ENCODE assay signal across 33 cellular contexts in the genomic region with DNA sequence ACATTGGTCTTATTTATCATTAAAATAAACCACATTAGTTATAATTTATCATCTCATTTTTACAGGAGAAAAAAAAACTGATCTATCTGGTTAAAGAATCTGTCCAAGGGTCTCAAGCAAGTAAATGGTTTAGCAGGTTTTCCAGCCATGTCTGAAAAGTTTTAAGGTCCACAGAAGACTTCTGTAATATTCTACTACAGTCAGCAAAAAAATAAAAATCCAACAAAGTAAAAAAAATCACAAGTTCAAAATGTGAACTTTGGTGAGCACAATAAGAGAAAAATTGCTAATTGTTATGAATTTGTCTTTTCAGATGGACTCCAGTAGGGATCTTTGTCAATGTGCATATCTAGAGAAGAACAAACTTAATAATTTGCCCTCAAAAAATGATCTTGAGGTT. TPM values are rescaled to one million over a fixed set of nuclear protein-coding genes. Genes with fewer than 3 reads are reported as not detected.
"Had no signal": no experiment of that assay in that cellular context is flagged by ENCODE, and none has a peak within 500 bp of the region (broad histone marks: within the 10 kb centered on the region; RNA-seq: fewer than 3 reads in every experiment).

No MANE protein-coding gene starts in this region.

- H3K27me3 ChIP-seq: ascending aorta, cardiac muscle cell had no signal

- H3K36me3 ChIP-seq: ascending aorta, cardiac muscle cell had no signal

- H3K4me1 ChIP-seq: ascending aorta had no signal

- DNase-seq: activated B cell treated with CpG ODN at 0.5 μM for 24 hours; activated CD4-positive, alpha-beta memory T cell treated with anti-CD3 and anti-CD28 coated beads, Interleukin-2, amount 10 ng/mL, durations not matched to agents 7 days and 5 days; activated CD4-positive, alpha-beta T cell treated with anti-CD3 and anti-CD28 coated beads for 1 hour; activated CD4-positive, alpha-beta T cell treated with anti-CD3 and anti-CD28 coated beads for 36 hours; activated CD4-positive, alpha-beta T cell treated with anti-CD3 and anti-CD28 coated beads for 48 hours; activated CD4-positive, alpha-beta T cell treated with anti-CD3 and anti-CD28 coated beads, Interleukin-2, amount 10 ng/mL, durations not matched to agents 7 days and 5 days; activated CD4-positive, alpha-beta T cell treated with anti-CD3 and anti-CD28 coated beads, Interleukin-2, amount 50 U/mL, for 48 hours; activated CD8-positive, alpha-beta memory T cell treated with anti-CD3 and anti-CD28 coated beads for 24 hours; activated CD8-positive, alpha-beta memory T cell treated with anti-CD3 and anti-CD28 coated beads, Interleukin-2, amount 10 ng/mL, durations not matched to agents 7 days and 5 days; activated CD8-positive, alpha-beta memory T cell treated with anti-CD3 and anti-CD28 coated beads, Interleukin-2, amount 50 U/mL, for 48 hours; activated CD8-positive, alpha-beta T cell treated with anti-CD3 and anti-CD28 coated beads, Interleukin-2, amount 10 ng/mL, durations not matched to agents 7 days and 5 days; activated effector memory CD4-positive, alpha-beta T cell treated with Interleukin-2 at 50 U/mL for 16 hours; activated gamma-delta T cell; activated naive CD4-positive, alpha-beta T cell treated with anti-CD3 and anti-CD28 coated beads, Interleukin-2, amount 10 ng/mL, durations not matched to agents 7 days and 5 days; activated naive CD4-positive, alpha-beta T cell treated with Interleukin-2 at 50 U/mL for 16 hours; activated naive CD8-positive, alpha-beta T cell treated with anti-CD3 and anti-CD28 coated beads, Interleukin-2, amount 10 ng/mL, durations not matched to agents 7 days and 5 days; activated naive CD8-positive, alpha-beta T cell treated with anti-CD3 and anti-CD28 coated beads, Interleukin-2, amount 50 U/mL, for 24 hours; activated T-cell treated with anti-CD3 and anti-CD28 coated beads, Interleukin-2, amount 50 U/mL, for 24 hours; activated T-cell treated with anti-CD3 and anti-CD28 coated beads, Interleukin-2, amount 50 U/mL, for 48 hours; amygdala; anterior cingulate cortex; caudate nucleus; cerebellar nuclear complex; T-helper 2 cell; T-helper 9 cell had no signal

- H3K27ac ChIP-seq: ascending aorta, cardiac muscle cell, VCaP had no signal

- FAIRE-seq: bronchial epithelial cell, TTC549 had no signal

- H3K4me3 ChIP-seq: ascending aorta, cardiac muscle cell had no signal

- ATAC-seq: activated CD4-positive, alpha-beta T cell treated with anti-CD3 and anti-CD28 coated beads for 36 hours; activated CD8-positive, alpha-beta memory T cell treated with anti-CD3 and anti-CD28 coated beads, Interleukin-2, amount 10 ng/mL, durations not matched to agents 7 days and 5 days; activated CD8-positive, alpha-beta T cell treated with anti-CD3 and anti-CD28 coated beads, Interleukin-2, amount 10 ng/mL, durations not matched to agents 7 days and 5 days; activated naive CD8-positive, alpha-beta T cell treated with anti-CD3 and anti-CD28 coated beads, Interleukin-2, amount 50 U/mL, for 24 hours had no signal

- H3K9me3 ChIP-seq: ascending aorta had no signal

RNA-seq across cellular contexts. Expression of a gene that starts 1.3 kb away (rescaled TPM):
- total RNA-seq: activated B cell treated with CpG ODN at 0.5 μM for 24 hours; activated CD4-positive, alpha-beta memory T cell treated with anti-CD3 and anti-CD28 coated beads, Interleukin-2, amount 10 ng/mL, durations not matched to agents 7 days and 5 days; activated CD4-positive, alpha-beta T cell treated with anti-CD3 and anti-CD28 coated beads for 36 hours; activated CD4-positive, alpha-beta T cell treated with anti-CD3 and anti-CD28 coated beads, Interleukin-2, amount 10 ng/mL, durations not matched to agents 7 days and 5 days; activated CD8-positive, alpha-beta memory T cell treated with anti-CD3 and anti-CD28 coated beads, Interleukin-2, amount 10 ng/mL, durations not matched to agents 7 days and 5 days; activated CD8-positive, alpha-beta T cell treated with anti-CD3 and anti-CD28 coated beads, Interleukin-2, amount 10 ng/mL, durations not matched to agents 7 days and 5 days; activated naive CD8-positive, alpha-beta T cell treated with anti-CD3 and anti-CD28 coated beads, Interleukin-2, amount 10 ng/mL, durations not matched to agents 7 days and 5 days; activated T-helper 2 cell treated with anti-CD3 and anti-CD28 coated beads, Interferon-gamma antibody, Interleukin-2, Interleukin-4, amounts not matched to agents 10 μg/mL and 5 μg/mL and 100 μg/mL, durations not matched to agents 14 hours and 24 hours and 36 hours; ascending aorta; bronchial epithelial cell; cardiac muscle cell; chondrocyte had no signal
- polyA plus RNA-seq: adipose tissue, cardiac muscle cell had no signal

RNA-seq across cellular contexts. Expression of a gene that starts 11.3 kb away (rescaled TPM):
- total RNA-seq: activated B cell treated with CpG ODN at 0.5 μM for 24 hours; activated CD4-positive, alpha-beta memory T cell treated with anti-CD3 and anti-CD28 coated beads, Interleukin-2, amount 10 ng/mL, durations not matched to agents 7 days and 5 days; activated CD4-positive, alpha-beta T cell treated with anti-CD3 and anti-CD28 coated beads for 36 hours; activated CD4-positive, alpha-beta T cell treated with anti-CD3 and anti-CD28 coated beads, Interleukin-2, amount 10 ng/mL, durations not matched to agents 7 days and 5 days; activated CD8-positive, alpha-beta memory T cell treated with anti-CD3 and anti-CD28 coated beads, Interleukin-2, amount 10 ng/mL, durations not matched to agents 7 days and 5 days; activated CD8-positive, alpha-beta T cell treated with anti-CD3 and anti-CD28 coated beads, Interleukin-2, amount 10 ng/mL, durations not matched to agents 7 days and 5 days; activated naive CD8-positive, alpha-beta T cell treated with anti-CD3 and anti-CD28 coated beads, Interleukin-2, amount 10 ng/mL, durations not matched to agents 7 days and 5 days; activated T-helper 2 cell treated with anti-CD3 and anti-CD28 coated beads, Interferon-gamma antibody, Interleukin-2, Interleukin-4, amounts not matched to agents 10 μg/mL and 5 μg/mL and 100 μg/mL, durations not matched to agents 14 hours and 24 hours and 36 hours; ascending aorta; bronchial epithelial cell; cardiac muscle cell; chondrocyte had no signal
- polyA plus RNA-seq: adipose tissue, cardiac muscle cell had no signal

RNA-seq across cellular contexts. Expression of a gene that starts 24.3 kb away (rescaled TPM):
- total RNA-seq: activated B cell treated with CpG ODN at 0.5 μM for 24 hours; activated CD4-positive, alpha-beta memory T cell treated with anti-CD3 and anti-CD28 coated beads, Interleukin-2, amount 10 ng/mL, durations not matched to agents 7 days and 5 days; activated CD4-positive, alpha-beta T cell treated with anti-CD3 and anti-CD28 coated beads for 36 hours; activated CD4-positive, alpha-beta T cell treated with anti-CD3 and anti-CD28 coated beads, Interleukin-2, amount 10 ng/mL, durations not matched to agents 7 days and 5 days; activated CD8-positive, alpha-beta memory T cell treated with anti-CD3 and anti-CD28 coated beads, Interleukin-2, amount 10 ng/mL, durations not matched to agents 7 days and 5 days; activated CD8-positive, alpha-beta T cell treated with anti-CD3 and anti-CD28 coated beads, Interleukin-2, amount 10 ng/mL, durations not matched to agents 7 days and 5 days; activated naive CD8-positive, alpha-beta T cell treated with anti-CD3 and anti-CD28 coated beads, Interleukin-2, amount 10 ng/mL, durations not matched to agents 7 days and 5 days; activated T-helper 2 cell treated with anti-CD3 and anti-CD28 coated beads, Interferon-gamma antibody, Interleukin-2, Interleukin-4, amounts not matched to agents 10 μg/mL and 5 μg/mL and 100 μg/mL, durations not matched to agents 14 hours and 24 hours and 36 hours; ascending aorta; bronchial epithelial cell; chondrocyte had no signal
- polyA plus RNA-seq: adipose tissue, cardiac muscle cell had no signal

RNA-seq across cellular contexts. Expression of a gene that starts 40.1 kb away (rescaled TPM):
- total RNA-seq: activated B cell treated with CpG ODN at 0.5 μM for 24 hours; activated CD4-positive, alpha-beta memory T cell treated with anti-CD3 and anti-CD28 coated beads, Interleukin-2, amount 10 ng/mL, durations not matched to agents 7 days and 5 days; activated CD4-positive, alpha-beta T cell treated with anti-CD3 and anti-CD28 coated beads for 36 hours; activated CD4-positive, alpha-beta T cell treated with anti-CD3 and anti-CD28 coated beads, Interleukin-2, amount 10 ng/mL, durations not matched to agents 7 days and 5 days; activated CD8-positive, alpha-beta memory T cell treated with anti-CD3 and anti-CD28 coated beads, Interleukin-2, amount 10 ng/mL, durations not matched to agents 7 days and 5 days; activated CD8-positive, alpha-beta T cell treated with anti-CD3 and anti-CD28 coated beads, Interleukin-2, amount 10 ng/mL, durations not matched to agents 7 days and 5 days; activated naive CD8-positive, alpha-beta T cell treated with anti-CD3 and anti-CD28 coated beads, Interleukin-2, amount 10 ng/mL, durations not matched to agents 7 days and 5 days; activated T-helper 2 cell treated with anti-CD3 and anti-CD28 coated beads, Interferon-gamma antibody, Interleukin-2, Interleukin-4, amounts not matched to agents 10 μg/mL and 5 μg/mL and 100 μg/mL, durations not matched to agents 14 hours and 24 hours and 36 hours; ascending aorta; bronchial epithelial cell; cardiac muscle cell; chondrocyte had no signal
- polyA plus RNA-seq: adipose tissue, cardiac muscle cell had no signal
